Comparison of ENCODE assay signal across 8 cellular contexts in genomic region chr10:32139223-32140073, GRCh38.
A peak's percentile ranks its signal among the peaks of the same experiment; 100 is the strongest.
DNase-seq lines count a peak whose midpoint lies in the region; ATAC-seq and TF ChIP-seq lines count a peak whose summit lies in the region.

No MANE protein-coding gene starts in this region.

- no peak for TF ChIP-seq CTCF in foreskin fibroblast (IDR thresholded peaks at IDR 0.05; ENCODE audit: low read depth, low read length)
- no peak for TF ChIP-seq CTCF in GM13976 (IDR thresholded peaks at IDR 0.05; ENCODE audit: borderline replicate concordance, control extremely low read depth, extremely low read depth, insufficient read depth, missing control alignments)

- H3K27ac Mint-ChIP-seq in T-helper 17 cell = no peak overlapping the region

- H3K27me3 Mint-ChIP-seq in T-helper 17 cell = no peaks in the 10 kb centered on the region

- H3K9me3 ChIP-seq in T-helper 17 cell (ENCODE audit: control insufficient read depth, low read length, poor library complexity, severe bottlenecking) = no peaks in the 10 kb centered on the region

- in situ Hi-C loops in GM13976 (cut with MboI; ENCODE audit: low sequenced_read_pairs, unreplicated experiment) = no loop called here

- H3K4me3 Mint-ChIP-seq in T-helper 17 cell = no peak overlapping the region

- no peak overlapping the region for H3K4me3 ChIP-seq in foreskin fibroblast (ENCODE audit: low read depth in 1 of 2, low read length in 2 of 2)

- peak; percentile 96 for DNase-seq in AG08395 (ENCODE audit: low spot score)
- DNase-seq in HK-2 (ENCODE audit: unreplicated experiment) = peak; percentile 72
- DNase-seq in T-helper 17 cell = no peak
- peak; percentile 92 to 97 for DNase-seq in foreskin fibroblast
- DNase-seq in non-pigmented ciliary epithelial cell (ENCODE audit: low read depth) = peak; percentile 85
- DNase-seq in SK-N-DZ (ENCODE audit: low spot score) = no peak
- no peak for DNase-seq in GM13976 (ENCODE audit: low spot score)
- DNase-seq in GF-D8 (lab: John Stamatoyannopoulos, UW) = no peak

- peak; percentile 40 for ATAC-seq in T-helper 17 cell

- no peaks in the 10 kb centered on the region for H3K36me3 Mint-ChIP-seq in T-helper 17 cell (ENCODE audit: low read depth)

- H3K4me1 Mint-ChIP-seq in T-helper 17 cell = peaks cover 3% of the 10 kb centered on the region

Comparison
In these comparisons a context has a peak if more than half of its experiments do, and no peak if none do; other contexts are left out.
1. DNase-seq: peak in AG08395 (single experiment), HK-2 (single experiment), foreskin fibroblast (2 of 2) and non-pigmented ciliary epithelial cell (single experiment); none in T-helper 17 cell (0 of 3), SK-N-DZ (single experiment), GM13976 (single experiment) and GF-D8 (single experiment).